In the genomic region with DNA sequence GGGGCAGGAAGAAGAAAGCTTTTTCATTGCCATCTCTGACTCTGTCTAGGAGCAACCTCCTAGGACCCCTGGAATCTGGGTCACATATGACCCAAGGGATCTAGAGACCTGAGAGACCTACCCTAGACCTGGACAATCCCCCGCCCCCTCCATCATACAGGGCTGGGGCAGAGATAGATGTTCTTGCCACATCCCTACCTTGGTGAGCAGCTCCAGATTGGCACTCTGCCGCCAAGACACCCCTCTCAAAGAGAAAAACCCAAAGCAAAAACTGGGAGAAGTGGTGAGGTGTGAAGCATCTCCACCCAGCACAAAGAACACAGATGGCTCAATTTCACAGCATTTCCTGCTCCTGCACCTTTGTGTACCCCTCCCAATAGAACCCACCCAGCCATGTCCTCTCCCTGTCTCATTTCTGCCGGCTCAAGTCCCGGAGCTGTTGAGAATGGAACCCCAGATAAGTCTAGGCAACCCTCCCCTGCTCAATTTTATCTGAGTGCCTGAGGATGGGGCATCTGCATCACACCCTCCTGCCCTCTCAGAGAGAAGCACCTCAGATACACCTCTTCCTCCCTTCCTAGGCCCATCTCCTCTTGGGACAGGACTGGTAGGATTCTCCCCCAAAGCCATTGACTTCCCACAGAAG, we compare ENCODE assay signal across 9 cellular contexts. TPM values are rescaled to one million over a fixed set of nuclear protein-coding genes. Genes with fewer than 3 reads are reported as not detected.
A peak's percentile ranks its signal among the peaks of the same experiment; 100 is the strongest.
DNase-seq lines count a peak whose midpoint lies in the region; ATAC-seq and TF ChIP-seq lines count a peak whose summit lies in the region.
"Had no signal": no experiment of that assay in that cellular context is flagged by ENCODE, and none has a peak within 500 bp of the region (broad histone marks: within the 10 kb centered on the region; RNA-seq: fewer than 3 reads in every experiment).

No MANE protein-coding gene starts in this region.

- DNase-seq in DMS79 treated with DMSO at 0.1 percent for 48 hours (lab: John Stamatoyannopoulos, UW): peak; percentile 37
- DNase-seq in DMS79 (lab: John Stamatoyannopoulos, UW): no peak
- DNase-seq in WERI-Rb-1: no peak
- DNase-seq in spleen: no peak
- DNase-seq in COR-L47 (lab: John Stamatoyannopoulos, UW): no peak
- no peak for DNase-seq in NCI-H1048 (lab: John Stamatoyannopoulos, UW)

- peaks cover 29% of the 10 kb centered on the region for H3K36me3 ChIP-seq in WERI-Rb-1
- no peaks in the 10 kb centered on the region for H3K36me3 ChIP-seq in spleen

- TF ChIP-seq POLR2A in spleen (IDR thresholded peaks at IDR 0.05): no peak

- TF ChIP-seq CTCF in WERI-Rb-1 (IDR thresholded peaks at IDR 0.05; ENCODE audit: low read depth, low read length) (no peak), spleen (IDR thresholded peaks at IDR 0.05 in 8 of 11, conservative IDR thresholded peaks at IDR 0.05 in 3 of 11) (no peak)

- H3K27ac ChIP-seq in WERI-Rb-1: peak overlapping the region; percentile 98
- peak overlapping the region; percentile 81 to 96 (median 94) for H3K27ac ChIP-seq in spleen
- H3K27ac ChIP-seq: 22Rv1 had no signal

- H3K4me1 ChIP-seq in spleen: peaks cover 58 to 96% (median 92%) of the 10 kb centered on the region in 6 donors

- H3K27me3 ChIP-seq in WERI-Rb-1 (ENCODE audit: insufficient read depth, low read depth, severe bottlenecking): no peaks in the 10 kb centered on the region
- no peaks in the 10 kb centered on the region for H3K27me3 ChIP-seq in spleen (replicated peaks in 1 of 7)

- intact Hi-C loops in spleen (cut with DNase I; ENCODE audit: low total_unique reads): no loop called here

- H3K4me3 ChIP-seq in WERI-Rb-1 (ENCODE audit: low read depth, low read length) (peak overlapping the region; percentile 70), iPS-11a (ENCODE audit: low read depth, low read length) (peak overlapping the region; percentile 47), spleen (peak overlapping the region; percentile 48 to 79 (median 66))

- H3K9me3 ChIP-seq in WERI-Rb-1 (ENCODE audit: severe bottlenecking): no peaks in the 10 kb centered on the region
- no peaks in the 10 kb centered on the region for H3K9me3 ChIP-seq in spleen

- ATAC-seq in GM18519 (IDR thresholded peaks at IDR 0.05; ENCODE audit: low FRiP score, unreplicated experiment): no peak

- 56 to 75% (median 58%) methylated on average over 4 of the region's 4 CpGs for WGBS in spleen, 5 donors

RNA-seq across cellular contexts. Expression of a gene that starts 1.2 kb away (rescaled TPM):
- total RNA-seq in spleen: 10 to 100 TPM; 27.1 to 49.0 (median 30.0) TPM
- polyA plus RNA-seq in spleen: 1 to 10 TPM; 3.0 to 9.3 (median 4.5) TPM
